34 cellular contexts compared by ENCODE assay signal in genomic region chrX:116732214-116732613, GRCh38.
"Had no signal": no experiment of that assay in that cellular context is flagged by ENCODE, and none has a peak within 500 bp of the region (broad histone marks: within the 10 kb centered on the region; RNA-seq: fewer than 3 reads in every experiment).

No MANE protein-coding gene starts in this region.

- H3K9me3 ChIP-seq: MG63 had no signal

- H3K27ac ChIP-seq: KMS-11 had no signal

- H3K4me3 ChIP-seq: MG63 had no signal

- DNase-seq: Karpas-422, Kasumi-1, MG63, MM.1S, MV-4-11, NCI-H1048, NCI-H1092, NCI-H1092 treated with DMSO at 0.1 percent for 48 hours, NCI-H1105, NCI-H1105 treated with DMSO at 0.1 percent for 48 hours, NCI-H1417, NCI-H1417 treated with DMSO at 0.1 percent for 48 hours, NCI-H1436, NCI-H1436 treated with DMSO at 0.1 percent for 48 hours, NCI-H146, NCI-H1694, NCI-H1694 treated with DMSO at 0.1 percent for 48 hours, NCI-H187, NCI-H187 treated with DMSO at 0.1 percent for 48 hours, NCI-H1930, NCI-H2029, NCI-H2029 treated with DMSO at 0.1 percent for 48 hours, NCI-H2081, NCI-H2081 treated with DMSO at 0.1 percent for 48 hours, NCI-H2107, NCI-H2171, NCI-H2171 treated with DMSO at 0.1 percent for 48 hours, NCI-H2227 treated with DMSO at 0.1 percent for 48 hours, NCI-H226, NCI-H345, NCI-H446, NCI-H510A, NCI-H510A treated with DMSO at 0.1 percent for 48 hours had no signal

- H3K9ac ChIP-seq: KMS-11 had no signal

- H3K36me3 ChIP-seq: MG63 had no signal

- H3K4me2 ChIP-seq: KMS-11 had no signal

- H3K27me3 ChIP-seq: MG63 had no signal
